8 cellular contexts compared by ENCODE assay signal in genomic region chr2:42494434-42495233, GRCh38. TPM values are rescaled to one million over a fixed set of nuclear protein-coding genes. Genes with fewer than 3 reads are reported as not detected.
DNase-seq lines count a peak whose midpoint lies in the region; ATAC-seq and TF ChIP-seq lines count a peak whose summit lies in the region.

No MANE protein-coding gene starts in this region.

- peak overlapping the region; percentile 90 for H2AFZ ChIP-seq in neuronal stem cell (ENCODE audit: low read length)

- peak; percentile 55 for ATAC-seq in GM21825 (IDR thresholded peaks at IDR 0.05; ENCODE audit: unreplicated experiment)

- H3K36me3 Mint-ChIP-seq in activated T-helper 2 cell treated with anti-CD3 and anti-CD28 coated beads, Interferon-gamma antibody, Interleukin-2, Interleukin-4, amounts not matched to agents 10 μg/mL and 5 μg/mL and 100 μg/mL, durations not matched to agents 14 hours and 24 hours and 36 hours (ENCODE audit: low read depth) = peaks cover 2% of the 10 kb centered on the region

- no peak overlapping the region for H3K27ac ChIP-seq in neuronal stem cell (replicated peaks; ENCODE audit: low read length)
- H3K27ac ChIP-seq in stomach smooth muscle (ENCODE audit: low read length) = no peak overlapping the region

- H2BK120ac ChIP-seq in neuronal stem cell (ENCODE audit: low read depth, low read length) = no peak overlapping the region

- H3K4me3 Mint-ChIP-seq in activated T-helper 2 cell treated with anti-CD3 and anti-CD28 coated beads, Interferon-gamma antibody, Interleukin-2, Interleukin-4, amounts not matched to agents 10 μg/mL and 5 μg/mL and 100 μg/mL, durations not matched to agents 14 hours and 24 hours and 36 hours (ENCODE audit: low read depth) = peak overlapping the region; percentile 89

- H3K79me1 ChIP-seq in neuronal stem cell (ENCODE audit: low read depth, low read length) = peaks cover 4% of the 10 kb centered on the region

- peaks cover 0 to 4% of the 10 kb centered on the region in 2 donors for H3K4me1 ChIP-seq in neuronal stem cell (ENCODE audit: control insufficient read depth in 2 of 2, insufficient read depth in 1 of 2, low read depth in 1 of 2, low read length in 2 of 2)
- H3K4me1 ChIP-seq in stomach smooth muscle (ENCODE audit: control insufficient read depth, insufficient read depth, low read length) = peaks cover 19% of the 10 kb centered on the region

- H3K4me2 ChIP-seq in neuronal stem cell (ENCODE audit: insufficient read depth, low read length, poor library complexity, severe bottlenecking) = peak overlapping the region; percentile 98

- H3K4me3 ChIP-seq in foreskin fibroblast (ENCODE audit: low read depth in 1 of 2, low read length in 2 of 2) = peak overlapping the region; percentile 48 to 53
- peak overlapping the region; percentile 47 to 83 for H3K4me3 ChIP-seq in neuronal stem cell (ENCODE audit: low read length in 2 of 2)
- peak overlapping the region; percentile 64 to 75 for H3K4me3 ChIP-seq in stomach smooth muscle (ENCODE audit: low read length in 2 of 2)

- H2AK5ac ChIP-seq in neuronal stem cell (ENCODE audit: low read depth, low read length) = no peak overlapping the region

- peak overlapping the region; percentile 79 for H3K9ac ChIP-seq in neuronal stem cell (ENCODE audit: low read depth, low read length, poor library complexity)
- H3K9ac ChIP-seq in stomach smooth muscle (ENCODE audit: low read length in 2 of 2) = peak overlapping the region; percentile 5 to 43

- no peak overlapping the region for H4K91ac ChIP-seq in neuronal stem cell (ENCODE audit: low read depth, low read length, poor library complexity)

- peaks cover 0 to 6% of the 10 kb centered on the region in 2 donors for H3K9me3 ChIP-seq in neuronal stem cell (replicated peaks in 1 of 2; ENCODE audit: control insufficient read depth in 2 of 2, insufficient read depth in 1 of 2, low read depth in 1 of 2, low read length in 2 of 2)
- H3K9me3 ChIP-seq in stomach smooth muscle (ENCODE audit: control insufficient read depth in 2 of 2, low read length in 2 of 2) = no peaks in the 10 kb centered on the region

- no peak overlapping the region for H2BK12ac ChIP-seq in neuronal stem cell (ENCODE audit: low read length)

- TF ChIP-seq CTCF in LNCAP (IDR thresholded peaks at IDR 0.05) (peak; percentile 56), foreskin fibroblast (IDR thresholded peaks at IDR 0.05; ENCODE audit: low read depth, low read length) (peak; percentile 81)

- H3K36me3 ChIP-seq in neuronal stem cell (replicated peaks in 1 of 2; ENCODE audit: control insufficient read depth in 2 of 2, insufficient read depth in 2 of 2, low read length in 2 of 2) = no peaks in the 10 kb centered on the region
- no peaks in the 10 kb centered on the region for H3K36me3 ChIP-seq in stomach smooth muscle (ENCODE audit: control insufficient read depth in 2 of 2, insufficient read depth in 2 of 2, low read length in 2 of 2)

- H3K4ac ChIP-seq in neuronal stem cell (ENCODE audit: low read length) = no peak overlapping the region

- H2BK5ac ChIP-seq in neuronal stem cell (ENCODE audit: low read length) = no peak overlapping the region

- peak overlapping the region; percentile 93 for H3K18ac ChIP-seq in neuronal stem cell (ENCODE audit: low read length)

- no peak overlapping the region for H2BK15ac ChIP-seq in neuronal stem cell (ENCODE audit: low read length)

- H3K27ac Mint-ChIP-seq in activated T-helper 2 cell treated with anti-CD3 and anti-CD28 coated beads, Interferon-gamma antibody, Interleukin-2, Interleukin-4, amounts not matched to agents 10 μg/mL and 5 μg/mL and 100 μg/mL, durations not matched to agents 14 hours and 24 hours and 36 hours = peak overlapping the region; percentile 72

- H3K23ac ChIP-seq in neuronal stem cell (ENCODE audit: low read depth, low read length, poor library complexity) = peak overlapping the region; percentile 80

- DNase-seq in DMS53 treated with DMSO at 0.1 percent for 48 hours (lab: John Stamatoyannopoulos, UW; ENCODE audit: unreplicated experiment) (peak; percentile 92), RPMI7951 (ENCODE audit: low read depth) (peak; percentile 75), foreskin fibroblast (peak; percentile 59 to 86), neuronal stem cell (ENCODE audit: low spot score) (peak; percentile 80)
- DNase-seq in activated T-helper 2 cell treated with anti-CD3 and anti-CD28 coated beads, Interferon-gamma antibody, Interleukin-2, Interleukin-4, amounts not matched to agents 10 μg/mL and 5 μg/mL and 100 μg/mL, durations not matched to agents 14 hours and 24 hours and 36 hours (ENCODE audit: low spot score) = peak; percentile 70

- no peak overlapping the region for H4K8ac ChIP-seq in neuronal stem cell (ENCODE audit: low read depth, low read length)

- intact Hi-C loops in activated T-helper 2 cell treated with anti-CD3 and anti-CD28 coated beads, Interferon-gamma antibody, Interleukin-2, Interleukin-4, amounts not matched to agents 10 μg/mL and 5 μg/mL and 100 μg/mL, durations not matched to agents 14 hours and 24 hours and 36 hours (cut with micrococcal nuclease) = loop anchor here (1.0 to 2.0 kb wide), 5 partner anchors 72 to 316 kb away; partner anchors contain the start of gene COX7A2L

- H3K4me1 Mint-ChIP-seq in activated T-helper 2 cell treated with anti-CD3 and anti-CD28 coated beads, Interferon-gamma antibody, Interleukin-2, Interleukin-4, amounts not matched to agents 10 μg/mL and 5 μg/mL and 100 μg/mL, durations not matched to agents 14 hours and 24 hours and 36 hours (ENCODE audit: low read depth) = peaks cover 8% of the 10 kb centered on the region

- peaks cover 14 to 66% (median 31%) of the 10 kb centered on the region in 3 experiments for H3K27me3 ChIP-seq in neuronal stem cell (ENCODE audit: control insufficient read depth in 3 of 3, insufficient read depth in 3 of 3, low read depth in 1 of 3, low read length in 3 of 3)
- peaks cover 8 to 30% of the 10 kb centered on the region in 2 donors for H3K27me3 ChIP-seq in stomach smooth muscle (ENCODE audit: control insufficient read depth in 1 of 2, insufficient read depth in 2 of 2, low read length in 2 of 2)

- peak overlapping the region; percentile 14 for H3K14ac ChIP-seq in neuronal stem cell (ENCODE audit: low read length)

- WGBS in neuronal stem cell (ENCODE audit: extremely low coverage in 2 of 2, insufficient read length in 2 of 2, insufficient replicate concordance in 1 of 2), 2 donors = no CpG with 5 or more reads among the region's 59 CpGs

- peaks cover 33% of the 10 kb centered on the region for H3K27me3 Mint-ChIP-seq in activated T-helper 2 cell treated with anti-CD3 and anti-CD28 coated beads, Interferon-gamma antibody, Interleukin-2, Interleukin-4, amounts not matched to agents 10 μg/mL and 5 μg/mL and 100 μg/mL, durations not matched to agents 14 hours and 24 hours and 36 hours (ENCODE audit: low read depth)

- H3K9me3 Mint-ChIP-seq in activated T-helper 2 cell treated with anti-CD3 and anti-CD28 coated beads, Interferon-gamma antibody, Interleukin-2, Interleukin-4, amounts not matched to agents 10 μg/mL and 5 μg/mL and 100 μg/mL, durations not matched to agents 14 hours and 24 hours and 36 hours = no peaks in the 10 kb centered on the region

RNA-seq across cellular contexts. Expression of gene KCNG3, which starts 0.9 kb away (rescaled TPM):
- under 0.01 and 0.29 TPM in 2 replicates for total RNA-seq in RPMI7951 (2014; rRNA removed; shearing (Covaris generic))
- total RNA-seq in activated T-helper 2 cell treated with anti-CD3 and anti-CD28 coated beads, Interferon-gamma antibody, Interleukin-2, Interleukin-4, amounts not matched to agents 10 μg/mL and 5 μg/mL and 100 μg/mL, durations not matched to agents 14 hours and 24 hours and 36 hours = 0.14 and 0.16 TPM in 2 replicates
- 0.17 TPM for polyA plus RNA-seq in neuronal stem cell (2013, experiment 1 of 2)
- 0.17 TPM for polyA plus RNA-seq in neuronal stem cell (2013, experiment 2 of 2)
